18 cellular contexts compared by ENCODE assay signal in the genomic region with DNA sequence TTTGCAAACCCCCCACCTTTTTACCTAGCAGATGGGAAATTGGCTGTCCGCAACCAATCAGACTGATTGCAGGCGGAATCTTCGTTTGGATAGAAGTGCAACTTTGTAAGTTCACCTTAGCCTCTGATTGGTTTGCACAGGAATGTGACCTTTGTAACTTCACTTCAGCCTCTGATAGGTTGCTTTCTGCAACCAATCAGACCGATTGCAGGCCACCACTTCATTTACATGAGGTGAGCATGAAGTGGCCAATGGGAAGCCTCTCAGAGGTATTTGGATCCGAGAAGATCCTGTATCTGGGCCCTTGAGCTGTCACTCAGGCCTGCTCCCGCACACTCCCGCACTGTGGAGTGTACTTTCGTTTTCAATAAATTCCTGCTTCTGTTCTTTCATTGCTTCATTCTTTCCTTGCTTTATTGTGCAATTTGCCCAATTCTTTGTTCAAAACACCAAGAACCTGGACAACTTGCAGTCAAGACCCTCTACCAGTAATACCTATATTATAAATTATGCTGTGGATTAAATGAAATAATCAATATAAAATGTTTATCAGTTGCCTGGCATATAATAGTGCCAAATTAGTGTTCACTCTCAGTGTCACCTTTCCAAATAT.
A peak's percentile ranks its signal among the peaks of the same experiment; 100 is the strongest.
DNase-seq lines count a peak whose midpoint lies in the region; ATAC-seq and TF ChIP-seq lines count a peak whose summit lies in the region.
"Had no signal": no experiment of that assay in that cellular context is flagged by ENCODE, and none has a peak within 500 bp of the region (broad histone marks: within the 10 kb centered on the region; RNA-seq: fewer than 3 reads in every experiment).

No MANE protein-coding gene starts in this region.

- H3K36me3 Mint-ChIP-seq in GM23338 (ENCODE audit: low read depth): no peaks in the 10 kb centered on the region
- H3K36me3 Mint-ChIP-seq in Calu3 (ENCODE audit: insufficient read depth, unreplicated experiment): no peaks in the 10 kb centered on the region

- intact Hi-C loops in mucosa of descending colon (cut with DNase I, micrococcal nuclease) (no loop called here), Calu3 (cut with micrococcal nuclease; ENCODE audit: unreplicated experiment) (no loop called here)

- H3K27me3 ChIP-seq in GM23338 (ENCODE audit: insufficient read depth): no peaks in the 10 kb centered on the region
- H3K27me3 ChIP-seq: BLaER1, gastroesophageal sphincter had no signal

- H3K27ac Mint-ChIP-seq in GM23338: no peak overlapping the region
- H3K27ac Mint-ChIP-seq in Calu3 (ENCODE audit: unreplicated experiment): no peak overlapping the region
- H3K27ac Mint-ChIP-seq: activated T-helper 2 cell treated with anti-CD3 and anti-CD28 coated beads, Interferon-gamma antibody, Interleukin-2, Interleukin-4, amounts not matched to agents 10 μg/mL and 5 μg/mL and 100 μg/mL, durations not matched to agents 14 hours and 24 hours and 36 hours had no signal

- peaks cover 13% of the 10 kb centered on the region for H3K9me2 ChIP-seq in GM23338 (ENCODE audit: insufficient read depth)

- no peaks in the 10 kb centered on the region for H3K4me1 ChIP-seq in GM23338 (ENCODE audit: insufficient read depth)
- H3K4me1 ChIP-seq in mucosa of descending colon (ENCODE audit: low read depth): no peaks in the 10 kb centered on the region

- H3K79me2 ChIP-seq in GM23338 (replicated peaks; ENCODE audit: insufficient read depth): no peaks in the 10 kb centered on the region

- no peak overlapping the region for H3K4me3 ChIP-seq in GM23338
- no peak overlapping the region for H3K4me3 ChIP-seq in NB4 (ENCODE audit: low read depth, low read length)
- no peak overlapping the region for H3K4me3 ChIP-seq in cardiac fibroblast (replicated peaks in 1 of 2; ENCODE audit: low read depth in 2 of 2, low read length in 2 of 2)
- no peak overlapping the region for H3K4me3 ChIP-seq in mucosa of descending colon
- H3K4me3 ChIP-seq: BLaER1, gastroesophageal sphincter had no signal

- no peaks in the 10 kb centered on the region for H4K20me1 ChIP-seq in GM23338 (replicated peaks; ENCODE audit: insufficient read depth)
- H4K20me1 ChIP-seq: BLaER1 had no signal

- BruUV-seq in Calu3 (replicated peaks; lab: Mats Ljungman, UMichigan): no TSS peak

- H3K9me3 Mint-ChIP-seq in GM23338 (no peaks in the 10 kb centered on the region), Calu3 (ENCODE audit: low read depth, unreplicated experiment) (no peaks in the 10 kb centered on the region)
- H3K9me3 Mint-ChIP-seq: activated T-helper 2 cell treated with anti-CD3 and anti-CD28 coated beads, Interferon-gamma antibody, Interleukin-2, Interleukin-4, amounts not matched to agents 10 μg/mL and 5 μg/mL and 100 μg/mL, durations not matched to agents 14 hours and 24 hours and 36 hours had no signal

- peak overlapping the region; percentile 6; the same call in 1 of the 2 replicates for H2AFZ ChIP-seq in GM23338

- no peak overlapping the region for H3K4me3 Mint-ChIP-seq in GM23338
- H3K4me3 Mint-ChIP-seq in Calu3 (ENCODE audit: low read depth, unreplicated experiment): no peak overlapping the region

- peaks cover 5% of the 10 kb centered on the region for H3K27me3 Mint-ChIP-seq in GM23338 (ENCODE audit: insufficient read depth, low read depth, poor library complexity)
- H3K27me3 Mint-ChIP-seq in Calu3 (ENCODE audit: unreplicated experiment): peaks cover 59% of the 10 kb centered on the region

- H3K9me3 ChIP-seq in mucosa of descending colon: no peaks in the 10 kb centered on the region
- H3K9me3 ChIP-seq: BLaER1, gastroesophageal sphincter had no signal

- TF ChIP-seq POLR2A in NB4 (IDR thresholded peaks at IDR 0.05; ENCODE audit: extremely low read depth, insufficient read length): no peak

- no peak overlapping the region for H3K4me2 ChIP-seq in GM23338
- H3K4me2 ChIP-seq: BLaER1 had no signal

- ATAC-seq in GM23338 (peak; percentile 87), mucosa of descending colon (peak; percentile 84), HG02678 (IDR thresholded peaks at IDR 0.05; ENCODE audit: unreplicated experiment) (no peak), GM19324 (IDR thresholded peaks at IDR 0.05; ENCODE audit: low FRiP score, unreplicated experiment) (no peak)
- ATAC-seq: gastroesophageal sphincter had no signal

- CTCF ChIA-PET in Calu3 (lab: Charles Lee): no interaction called here

- peaks cover 8% of the 10 kb centered on the region; the same call in 2 of the 3 replicates for H3K4me1 Mint-ChIP-seq in GM23338
- no peaks in the 10 kb centered on the region for H3K4me1 Mint-ChIP-seq in Calu3 (ENCODE audit: low read depth, unreplicated experiment)

- H3K36me3 ChIP-seq in GM23338 (ENCODE audit: insufficient read depth) (no peaks in the 10 kb centered on the region), mucosa of descending colon (ENCODE audit: low read depth) (no peaks in the 10 kb centered on the region)
- H3K36me3 ChIP-seq: BLaER1, gastroesophageal sphincter had no signal

- no peak overlapping the region for H3K27ac ChIP-seq in GM23338 (ENCODE audit: low read depth)
- H3K27ac ChIP-seq: BLaER1, gastroesophageal sphincter had no signal

- no peaks in the 10 kb centered on the region for H3F3A ChIP-seq in GM23338 (replicated peaks; ENCODE audit: low read depth)

- no peak for TF ChIP-seq CTCF in GM23338 (conservative IDR thresholded peaks at IDR 0.05; ENCODE audit: low read depth in 2 of 2)
- TF ChIP-seq CTCF in NB4 (IDR thresholded peaks at IDR 0.05; ENCODE audit: low read depth, low read length): no peak
- TF ChIP-seq CTCF in cardiac fibroblast (IDR thresholded peaks at IDR 0.05; ENCODE audit: low read depth, low read length): no peak
- TF ChIP-seq CTCF in mucosa of descending colon (IDR thresholded peaks at IDR 0.05): no peak
- TF ChIP-seq CTCF in Calu3 (IDR thresholded peaks at IDR 0.05; ENCODE audit: unreplicated experiment): no peak

- DNase-seq in GM23338 (ENCODE audit: low spot score): peak; percentile 50
- peak; percentile 26 for DNase-seq in NB4 (ENCODE audit: low read depth)
- peak; percentile 7 to 34 for DNase-seq in cardiac fibroblast (ENCODE audit: low read depth in 2 of 2)
- no peak for DNase-seq in mucosa of descending colon
- no peak for DNase-seq in Calu3
- no peak for DNase-seq in HUDEP-2 (lab: John Stamatoyannopoulos, UW; ENCODE audit: unreplicated experiment in 76 of 76)
- DNase-seq: activated CD8-positive, alpha-beta memory T cell treated with anti-CD3 and anti-CD28 coated beads for 24 hours; DMS153; mesenchymal stem cell; NCI-H187; NCI-H510A; stimulated activated CD4-positive, alpha-beta T cell treated with anti-CD3 and anti-CD28 coated beads, Interleukin-2, amount 100 ng/mL, for 24 hours; SW 1271 had no signal

TF ChIP-seq in GM23338, 12 proteins besides CTCF, POLR2A, EP300 and RAD21 (continues in another document):
- TF ChIP-seq, protein P1, sequence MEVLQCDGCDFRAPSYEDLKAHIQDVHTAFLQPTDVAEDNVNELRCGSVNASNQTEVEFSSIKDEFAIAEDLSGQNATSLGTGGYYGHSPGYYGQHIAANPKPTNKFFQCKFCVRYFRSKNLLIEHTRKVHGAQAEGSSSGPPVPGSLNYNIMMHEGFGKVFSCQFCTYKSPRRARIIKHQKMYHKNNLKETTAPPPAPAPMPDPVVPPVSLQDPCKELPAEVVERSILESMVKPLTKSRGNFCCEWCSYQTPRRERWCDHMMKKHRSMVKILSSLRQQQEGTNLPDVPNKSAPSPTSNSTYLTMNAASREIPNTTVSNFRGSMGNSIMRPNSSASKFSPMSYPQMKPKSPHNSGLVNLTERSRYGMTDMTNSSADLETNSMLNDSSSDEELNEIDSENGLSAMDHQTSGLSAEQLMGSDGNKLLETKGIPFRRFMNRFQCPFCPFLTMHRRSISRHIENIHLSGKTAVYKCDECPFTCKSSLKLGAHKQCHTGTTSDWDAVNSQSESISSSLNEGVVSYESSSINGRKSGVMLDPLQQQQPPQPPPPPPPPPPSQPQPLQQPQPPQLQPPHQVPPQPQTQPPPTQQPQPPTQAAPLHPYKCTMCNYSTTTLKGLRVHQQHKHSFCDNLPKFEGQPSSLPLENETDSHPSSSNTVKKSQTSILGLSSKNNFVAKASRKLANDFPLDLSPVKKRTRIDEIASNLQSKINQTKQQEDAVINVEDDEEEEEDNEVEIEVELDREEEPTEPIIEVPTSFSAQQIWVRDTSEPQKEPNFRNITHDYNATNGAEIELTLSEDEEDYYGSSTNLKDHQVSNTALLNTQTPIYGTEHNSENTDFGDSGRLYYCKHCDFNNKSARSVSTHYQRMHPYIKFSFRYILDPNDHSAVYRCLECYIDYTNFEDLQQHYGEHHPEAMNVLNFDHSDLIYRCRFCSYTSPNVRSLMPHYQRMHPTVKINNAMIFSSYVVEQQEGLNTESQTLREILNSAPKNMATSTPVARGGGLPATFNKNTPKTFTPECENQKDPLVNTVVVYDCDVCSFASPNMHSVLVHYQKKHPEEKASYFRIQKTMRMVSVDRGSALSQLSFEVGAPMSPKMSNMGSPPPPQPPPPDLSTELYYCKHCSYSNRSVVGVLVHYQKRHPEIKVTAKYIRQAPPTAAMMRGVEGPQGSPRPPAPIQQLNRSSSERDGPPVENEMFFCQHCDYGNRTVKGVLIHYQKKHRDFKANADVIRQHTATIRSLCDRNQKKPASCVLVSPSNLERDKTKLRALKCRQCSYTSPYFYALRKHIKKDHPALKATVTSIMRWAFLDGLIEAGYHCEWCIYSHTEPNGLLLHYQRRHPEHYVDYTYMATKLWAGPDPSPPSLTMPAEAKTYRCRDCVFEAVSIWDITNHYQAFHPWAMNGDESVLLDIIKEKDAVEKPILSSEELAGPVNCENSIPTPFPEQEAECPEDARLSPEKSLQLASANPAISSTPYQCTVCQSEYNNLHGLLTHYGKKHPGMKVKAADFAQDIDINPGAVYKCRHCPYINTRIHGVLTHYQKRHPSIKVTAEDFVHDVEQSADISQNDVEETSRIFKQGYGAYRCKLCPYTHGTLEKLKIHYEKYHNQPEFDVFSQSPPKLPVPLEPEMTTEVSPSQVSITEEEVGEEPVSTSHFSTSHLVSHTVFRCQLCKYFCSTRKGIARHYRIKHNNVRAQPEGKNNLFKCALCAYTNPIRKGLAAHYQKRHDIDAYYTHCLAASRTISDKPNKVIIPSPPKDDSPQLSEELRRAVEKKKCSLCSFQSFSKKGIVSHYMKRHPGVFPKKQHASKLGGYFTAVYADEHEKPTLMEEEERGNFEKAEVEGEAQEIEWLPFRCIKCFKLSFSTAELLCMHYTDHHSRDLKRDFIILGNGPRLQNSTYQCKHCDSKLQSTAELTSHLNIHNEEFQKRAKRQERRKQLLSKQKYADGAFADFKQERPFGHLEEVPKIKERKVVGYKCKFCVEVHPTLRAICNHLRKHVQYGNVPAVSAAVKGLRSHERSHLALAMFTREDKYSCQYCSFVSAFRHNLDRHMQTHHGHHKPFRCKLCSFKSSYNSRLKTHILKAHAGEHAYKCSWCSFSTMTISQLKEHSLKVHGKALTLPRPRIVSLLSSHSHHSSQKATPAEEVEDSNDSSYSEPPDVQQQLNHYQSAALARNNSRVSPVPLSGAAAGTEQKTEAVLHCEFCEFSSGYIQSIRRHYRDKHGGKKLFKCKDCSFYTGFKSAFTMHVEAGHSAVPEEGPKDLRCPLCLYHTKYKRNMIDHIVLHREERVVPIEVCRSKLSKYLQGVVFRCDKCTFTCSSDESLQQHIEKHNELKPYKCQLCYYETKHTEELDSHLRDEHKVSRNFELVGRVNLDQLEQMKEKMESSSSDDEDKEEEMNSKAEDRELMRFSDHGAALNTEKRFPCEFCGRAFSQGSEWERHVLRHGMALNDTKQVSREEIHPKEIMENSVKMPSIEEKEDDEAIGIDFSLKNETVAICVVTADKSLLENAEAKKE (CRISPR knock-in tag; IDR thresholded peaks at IDR 0.05): no peak
- TF ChIP-seq EZH2phosphoT487 (IDR thresholded peaks at IDR 0.05; ENCODE audit: unreplicated experiment): no peak

Comparison
In these comparisons a context has a peak if more than half of its experiments do, and no peak if none do; other contexts are left out.
1. ATAC-seq: peak in GM23338 (single experiment) and mucosa of descending colon (single experiment); none in HG02678 (single experiment) and GM19324 (single experiment).
2. DNase-seq: peak in GM23338 (single experiment), NB4 (single experiment) and cardiac fibroblast (2 of 2); none in mucosa of descending colon (0 of 3), Calu3 (single experiment) and HUDEP-2 (0 of 76).